ENCODE assay signal across 1 cellular context in genomic region chr13:43879323-43880181, GRCh38.
TF ChIP-seq lines count a peak whose summit lies in the region.

Gene CCDC122 (minus strand): TSS chr13:43879740. CDS start chr13:43869376, 10,364 bp downstream.
Gene LACC1 (plus strand): TSS chr13:43879904. CDS start chr13:43880986, 1,082 bp downstream.

TF ChIP-seq in HepG2, 621 proteins besides CTCF, POLR2A, EP300 and RAD21 (continued from another document and continues in another):
- TF ChIP-seq PAXIP1 (CRISPR knock-in tag; conservative IDR thresholded peaks at IDR 0.05), result 0 out of 2 replicates have a peak, but pooled peaks have one; percentile 9
- TF ChIP-seq ZNF781 (CRISPR knock-in tag; IDR thresholded peaks at IDR 0.05; ENCODE audit: borderline replicate concordance, not compliant biosample characterization), result no peak
- TF ChIP-seq ARHGAP35 (CRISPR knock-in tag; IDR thresholded peaks at IDR 0.05; ENCODE audit: borderline replicate concordance), result no peak; the same call in none of the 2 replicates
- TF ChIP-seq ZNF678 (CRISPR knock-in tag; IDR thresholded peaks at IDR 0.05), result no peak
- no peak for TF ChIP-seq HOMEZ (CRISPR knock-in tag; IDR thresholded peaks at IDR 0.05; ENCODE audit: low read depth)
- no peak for TF ChIP-seq RBAK (CRISPR knock-in tag; IDR thresholded peaks at IDR 0.05)
- TF ChIP-seq AKAP8 (CRISPR knock-in tag; IDR thresholded peaks at IDR 0.05), result peak; percentile 60; the same call in 1 of the 2 replicates
- TF ChIP-seq, protein P1, sequence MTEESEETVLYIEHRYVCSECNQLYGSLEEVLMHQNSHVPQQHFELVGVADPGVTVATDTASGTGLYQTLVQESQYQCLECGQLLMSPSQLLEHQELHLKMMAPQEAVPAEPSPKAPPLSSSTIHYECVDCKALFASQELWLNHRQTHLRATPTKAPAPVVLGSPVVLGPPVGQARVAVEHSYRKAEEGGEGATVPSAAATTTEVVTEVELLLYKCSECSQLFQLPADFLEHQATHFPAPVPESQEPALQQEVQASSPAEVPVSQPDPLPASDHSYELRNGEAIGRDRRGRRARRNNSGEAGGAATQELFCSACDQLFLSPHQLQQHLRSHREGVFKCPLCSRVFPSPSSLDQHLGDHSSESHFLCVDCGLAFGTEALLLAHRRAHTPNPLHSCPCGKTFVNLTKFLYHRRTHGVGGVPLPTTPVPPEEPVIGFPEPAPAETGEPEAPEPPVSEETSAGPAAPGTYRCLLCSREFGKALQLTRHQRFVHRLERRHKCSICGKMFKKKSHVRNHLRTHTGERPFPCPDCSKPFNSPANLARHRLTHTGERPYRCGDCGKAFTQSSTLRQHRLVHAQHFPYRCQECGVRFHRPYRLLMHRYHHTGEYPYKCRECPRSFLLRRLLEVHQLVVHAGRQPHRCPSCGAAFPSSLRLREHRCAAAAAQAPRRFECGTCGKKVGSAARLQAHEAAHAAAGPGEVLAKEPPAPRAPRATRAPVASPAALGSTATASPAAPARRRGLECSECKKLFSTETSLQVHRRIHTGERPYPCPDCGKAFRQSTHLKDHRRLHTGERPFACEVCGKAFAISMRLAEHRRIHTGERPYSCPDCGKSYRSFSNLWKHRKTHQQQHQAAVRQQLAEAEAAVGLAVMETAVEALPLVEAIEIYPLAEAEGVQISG (CRISPR knock-in tag; IDR thresholded peaks at IDR 0.05), result peak; percentile 60
- 0 out of 2 replicates have a peak, but pooled peaks have one; percentile 37 for TF ChIP-seq ZBTB42 (CRISPR knock-in tag; IDR thresholded peaks at IDR 0.05)
- no peak; the same call in 1 of the 2 replicates for TF ChIP-seq ZNF639 (CRISPR knock-in tag; conservative IDR thresholded peaks at IDR 0.05)
- TF ChIP-seq SNAPC2 (CRISPR knock-in tag; IDR thresholded peaks at IDR 0.05), result 0 out of 2 replicates have a peak, but pooled peaks have one; percentile 39
- TF ChIP-seq ZMAT3 (CRISPR knock-in tag; conservative IDR thresholded peaks at IDR 0.05), result no peak
- TF ChIP-seq, protein P2, sequence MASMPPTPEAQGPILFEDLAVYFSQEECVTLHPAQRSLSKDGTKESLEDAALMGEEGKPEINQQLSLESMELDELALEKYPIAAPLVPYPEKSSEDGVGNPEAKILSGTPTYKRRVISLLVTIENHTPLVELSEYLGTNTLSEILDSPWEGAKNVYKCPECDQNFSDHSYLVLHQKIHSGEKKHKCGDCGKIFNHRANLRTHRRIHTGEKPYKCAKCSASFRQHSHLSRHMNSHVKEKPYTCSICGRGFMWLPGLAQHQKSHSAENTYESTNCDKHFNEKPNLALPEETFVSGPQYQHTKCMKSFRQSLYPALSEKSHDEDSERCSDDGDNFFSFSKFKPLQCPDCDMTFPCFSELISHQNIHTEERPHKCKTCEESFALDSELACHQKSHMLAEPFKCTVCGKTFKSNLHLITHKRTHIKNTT (CRISPR knock-in tag; IDR thresholded peaks at IDR 0.05), result no peak
- TF ChIP-seq MBD4 (IDR thresholded peaks at IDR 0.05; ENCODE audit: borderline replicate concordance, low read length), result no peak
- TF ChIP-seq IRF2 (CRISPR knock-in tag; IDR thresholded peaks at IDR 0.05), result no peak; the same call in 1 of the 2 replicates
- TF ChIP-seq BRCA1 (CRISPR knock-in tag; IDR thresholded peaks at IDR 0.05), result no peak
- TF ChIP-seq GATA4 (IDR thresholded peaks at IDR 0.05; ENCODE audit: borderline replicate concordance, low read depth), result no peak
- no peak; the same call in 1 of the 2 replicates for TF ChIP-seq ZNF235 (CRISPR knock-in tag; IDR thresholded peaks at IDR 0.05; ENCODE audit: borderline replicate concordance)
- TF ChIP-seq, protein P3, sequence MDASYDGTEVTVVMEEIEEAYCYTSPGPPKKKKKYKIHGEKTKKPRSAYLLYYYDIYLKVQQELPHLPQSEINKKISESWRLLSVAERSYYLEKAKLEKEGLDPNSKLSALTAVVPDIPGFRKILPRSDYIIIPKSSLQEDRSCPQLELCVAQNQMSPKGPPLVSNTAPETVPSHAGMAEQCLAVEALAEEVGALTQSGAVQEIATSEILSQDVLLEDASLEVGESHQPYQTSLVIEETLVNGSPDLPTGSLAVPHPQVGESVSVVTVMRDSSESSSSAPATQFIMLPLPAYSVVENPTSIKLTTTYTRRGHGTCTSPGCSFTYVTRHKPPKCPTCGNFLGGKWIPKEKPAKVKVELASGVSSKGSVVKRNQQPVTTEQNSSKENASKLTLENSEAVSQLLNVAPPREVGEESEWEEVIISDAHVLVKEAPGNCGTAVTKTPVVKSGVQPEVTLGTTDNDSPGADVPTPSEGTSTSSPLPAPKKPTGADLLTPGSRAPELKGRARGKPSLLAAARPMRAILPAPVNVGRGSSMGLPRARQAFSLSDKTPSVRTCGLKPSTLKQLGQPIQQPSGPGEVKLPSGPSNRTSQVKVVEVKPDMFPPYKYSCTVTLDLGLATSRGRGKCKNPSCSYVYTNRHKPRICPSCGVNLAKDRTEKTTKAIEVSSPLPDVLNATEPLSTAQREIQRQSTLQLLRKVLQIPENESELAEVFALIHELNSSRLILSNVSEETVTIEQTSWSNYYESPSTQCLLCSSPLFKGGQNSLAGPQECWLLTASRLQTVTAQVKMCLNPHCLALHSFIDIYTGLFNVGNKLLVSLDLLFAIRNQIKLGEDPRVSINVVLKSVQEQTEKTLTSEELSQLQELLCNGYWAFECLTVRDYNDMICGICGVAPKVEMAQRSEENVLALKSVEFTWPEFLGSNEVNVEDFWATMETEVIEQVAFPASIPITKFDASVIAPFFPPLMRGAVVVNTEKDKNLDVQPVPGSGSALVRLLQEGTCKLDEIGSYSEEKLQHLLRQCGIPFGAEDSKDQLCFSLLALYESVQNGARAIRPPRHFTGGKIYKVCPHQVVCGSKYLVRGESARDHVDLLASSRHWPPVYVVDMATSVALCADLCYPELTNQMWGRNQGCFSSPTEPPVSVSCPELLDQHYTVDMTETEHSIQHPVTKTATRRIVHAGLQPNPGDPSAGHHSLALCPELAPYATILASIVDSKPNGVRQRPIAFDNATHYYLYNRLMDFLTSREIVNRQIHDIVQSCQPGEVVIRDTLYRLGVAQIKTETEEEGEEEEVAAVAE (CRISPR knock-in tag; IDR thresholded peaks at IDR 0.05; ENCODE audit: borderline replicate concordance), result no peak
- TF ChIP-seq HCFC1 (IDR thresholded peaks at IDR 0.05; ENCODE audit: low read depth, low read length), result no peak
- TF ChIP-seq ZNF354B (CRISPR knock-in tag; IDR thresholded peaks at IDR 0.05), result 0 out of 2 replicates have a peak, but pooled peaks have one; percentile 48
- TF ChIP-seq ZFP36L2 (CRISPR knock-in tag; IDR thresholded peaks at IDR 0.05), result peak; percentile 49; the same call in 1 of the 2 replicates
- TF ChIP-seq KAT2B (IDR thresholded peaks at IDR 0.05; ENCODE audit: borderline replicate concordance, low read depth, low read length), result no peak
- TF ChIP-seq ZNF232 (CRISPR knock-in tag; IDR thresholded peaks at IDR 0.05; ENCODE audit: borderline replicate concordance), result no peak
- TF ChIP-seq RARA (CRISPR knock-in tag; IDR thresholded peaks at IDR 0.05), result peak; percentile 61
- TF ChIP-seq, protein P4, sequence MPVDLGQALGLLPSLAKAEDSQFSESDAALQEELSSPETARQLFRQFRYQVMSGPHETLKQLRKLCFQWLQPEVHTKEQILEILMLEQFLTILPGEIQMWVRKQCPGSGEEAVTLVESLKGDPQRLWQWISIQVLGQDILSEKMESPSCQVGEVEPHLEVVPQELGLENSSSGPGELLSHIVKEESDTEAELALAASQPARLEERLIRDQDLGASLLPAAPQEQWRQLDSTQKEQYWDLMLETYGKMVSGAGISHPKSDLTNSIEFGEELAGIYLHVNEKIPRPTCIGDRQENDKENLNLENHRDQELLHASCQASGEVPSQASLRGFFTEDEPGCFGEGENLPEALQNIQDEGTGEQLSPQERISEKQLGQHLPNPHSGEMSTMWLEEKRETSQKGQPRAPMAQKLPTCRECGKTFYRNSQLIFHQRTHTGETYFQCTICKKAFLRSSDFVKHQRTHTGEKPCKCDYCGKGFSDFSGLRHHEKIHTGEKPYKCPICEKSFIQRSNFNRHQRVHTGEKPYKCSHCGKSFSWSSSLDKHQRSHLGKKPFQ (CRISPR knock-in tag; IDR thresholded peaks at IDR 0.05; ENCODE audit: insufficient replicate concordance), result peak; percentile 46
- TF ChIP-seq KDM2A (CRISPR knock-in tag; IDR thresholded peaks at IDR 0.05; ENCODE audit: borderline replicate concordance, low read depth), result peak; percentile 75; the same call in 1 of the 2 replicates
- no peak for TF ChIP-seq ZNF10 (CRISPR knock-in tag; IDR thresholded peaks at IDR 0.05; ENCODE audit: borderline replicate concordance, low read depth)
- TF ChIP-seq TAF1 (CRISPR knock-in tag; IDR thresholded peaks at IDR 0.05), result peak; percentile 68
- TF ChIP-seq, protein P5, sequence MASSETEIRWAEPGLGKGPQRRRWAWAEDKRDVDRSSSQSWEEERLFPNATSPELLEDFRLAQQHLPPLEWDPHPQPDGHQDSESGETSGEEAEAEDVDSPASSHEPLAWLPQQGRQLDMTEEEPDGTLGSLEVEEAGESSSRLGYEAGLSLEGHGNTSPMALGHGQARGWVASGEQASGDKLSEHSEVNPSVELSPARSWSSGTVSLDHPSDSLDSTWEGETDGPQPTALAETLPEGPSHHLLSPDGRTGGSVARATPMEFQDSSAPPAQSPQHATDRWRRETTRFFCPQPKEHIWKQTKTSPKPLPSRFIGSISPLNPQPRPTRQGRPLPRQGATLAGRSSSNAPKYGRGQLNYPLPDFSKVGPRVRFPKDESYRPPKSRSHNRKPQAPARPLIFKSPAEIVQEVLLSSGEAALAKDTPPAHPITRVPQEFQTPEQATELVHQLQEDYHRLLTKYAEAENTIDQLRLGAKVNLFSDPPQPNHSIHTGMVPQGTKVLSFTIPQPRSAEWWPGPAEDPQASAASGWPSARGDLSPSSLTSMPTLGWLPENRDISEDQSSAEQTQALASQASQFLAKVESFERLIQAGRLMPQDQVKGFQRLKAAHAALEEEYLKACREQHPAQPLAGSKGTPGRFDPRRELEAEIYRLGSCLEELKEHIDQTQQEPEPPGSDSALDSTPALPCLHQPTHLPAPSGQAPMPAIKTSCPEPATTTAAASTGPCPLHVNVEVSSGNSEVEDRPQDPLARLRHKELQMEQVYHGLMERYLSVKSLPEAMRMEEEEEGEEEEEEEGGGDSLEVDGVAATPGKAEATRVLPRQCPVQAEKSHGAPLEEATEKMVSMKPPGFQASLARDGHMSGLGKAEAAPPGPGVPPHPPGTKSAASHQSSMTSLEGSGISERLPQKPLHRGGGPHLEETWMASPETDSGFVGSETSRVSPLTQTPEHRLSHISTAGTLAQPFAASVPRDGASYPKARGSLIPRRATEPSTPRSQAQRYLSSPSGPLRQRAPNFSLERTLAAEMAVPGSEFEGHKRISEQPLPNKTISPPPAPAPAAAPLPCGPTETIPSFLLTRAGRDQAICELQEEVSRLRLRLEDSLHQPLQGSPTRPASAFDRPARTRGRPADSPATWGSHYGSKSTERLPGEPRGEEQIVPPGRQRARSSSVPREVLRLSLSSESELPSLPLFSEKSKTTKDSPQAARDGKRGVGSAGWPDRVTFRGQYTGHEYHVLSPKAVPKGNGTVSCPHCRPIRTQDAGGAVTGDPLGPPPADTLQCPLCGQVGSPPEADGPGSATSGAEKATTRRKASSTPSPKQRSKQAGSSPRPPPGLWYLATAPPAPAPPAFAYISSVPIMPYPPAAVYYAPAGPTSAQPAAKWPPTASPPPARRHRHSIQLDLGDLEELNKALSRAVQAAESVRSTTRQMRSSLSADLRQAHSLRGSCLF (CRISPR knock-in tag; IDR thresholded peaks at IDR 0.05; ENCODE audit: borderline replicate concordance), result no peak
- no peak; the same call in none of the 2 replicates for TF ChIP-seq EEA1 (CRISPR knock-in tag; IDR thresholded peaks at IDR 0.05; ENCODE audit: borderline replicate concordance)
- TF ChIP-seq TBP (CRISPR knock-in tag; IDR thresholded peaks at IDR 0.05), result no peak
- TF ChIP-seq ZSCAN25 (CRISPR knock-in tag; IDR thresholded peaks at IDR 0.05), result peak; percentile 97
- TF ChIP-seq MIER3 (CRISPR knock-in tag; IDR thresholded peaks at IDR 0.05; ENCODE audit: borderline replicate concordance), result peak; percentile 47; the same call in 1 of the 2 replicates
- peak; percentile 70; the same call in 1 of the 2 replicates for TF ChIP-seq HDAC1 (CRISPR knock-in tag; IDR thresholded peaks at IDR 0.05)
- no peak for TF ChIP-seq PHB2 (IDR thresholded peaks at IDR 0.05; ENCODE audit: partially characterized antibody)
- no peak for TF ChIP-seq ZNF570 (CRISPR knock-in tag; IDR thresholded peaks at IDR 0.05; ENCODE audit: borderline replicate concordance)
- peak; percentile 96 for TF ChIP-seq BORCS8-MEF2B (CRISPR knock-in tag; IDR thresholded peaks at IDR 0.05)
